Comparison of ENCODE assay signal across 10 cellular contexts in genomic region chr10:28503114-28503513, GRCh38.
DNase-seq lines count a peak whose midpoint lies in the region; ATAC-seq and TF ChIP-seq lines count a peak whose summit lies in the region.
"Had no signal": no experiment of that assay in that cellular context is flagged by ENCODE, and none has a peak within 500 bp of the region (broad histone marks: within the 10 kb centered on the region; RNA-seq: fewer than 3 reads in every experiment).

No MANE protein-coding gene starts in this region.

- no peak overlapping the region for H3K27ac ChIP-seq in KMS-11

- DNase-seq in AG20443 (ENCODE audit: low spot score) (peak; percentile 16), NCI-H774 (lab: John Stamatoyannopoulos, UW) (peak; percentile 57), fibroblast of mammary gland (ENCODE audit: low read depth) (peak; percentile 27), T1000 (lab: John Stamatoyannopoulos, UW) (no peak)
- no peak for DNase-seq in activated naive CD4-positive, alpha-beta T cell (lab: John Stamatoyannopoulos, UW)
- DNase-seq: CD4-positive, alpha-beta T cell; naive B cell had no signal

- H3K4me3 ChIP-seq in KMS-11 (IDR thresholded peaks at IDR 0.05; ENCODE audit: insufficient read depth, low read depth, low read length) (no peak overlapping the region), fibroblast of mammary gland (ENCODE audit: control insufficient read depth, low read depth, low read length) (no peak overlapping the region)

- H3K4me2 ChIP-seq in KMS-11, result peak overlapping the region; percentile 52; the same call in 1 of the 2 replicates

- H3K9ac ChIP-seq in KMS-11, result peak overlapping the region; percentile 48; the same call in 1 of the 2 replicates

- H3K79me2 ChIP-seq in KMS-11 (ENCODE audit: insufficient read depth, low read depth), result no peaks in the 10 kb centered on the region

- H3K27me3 ChIP-seq in KMS-11 (ENCODE audit: insufficient read depth, low read depth), result no peaks in the 10 kb centered on the region

- H4K20me1 ChIP-seq in KMS-11 (ENCODE audit: insufficient read depth), result no peaks in the 10 kb centered on the region

- H3K4me1 ChIP-seq in KMS-11 (ENCODE audit: low read depth, poor library complexity, severe bottlenecking), result peaks cover 9% of the 10 kb centered on the region

- ATAC-seq in activated CD4-positive, CD25-positive, alpha-beta regulatory T cell treated with anti-CD3 and anti-CD28 coated beads, Interleukin-2, amount 50 U/mL, for 24 hours, result no peak
- no peak for ATAC-seq in HG02981 (IDR thresholded peaks at IDR 0.05; ENCODE audit: unreplicated experiment)

- H3K36me3 ChIP-seq in KMS-11 (ENCODE audit: insufficient read depth), result no peaks in the 10 kb centered on the region

- peak overlapping the region; percentile 55; the same call in 1 of the 2 replicates for H2AFZ ChIP-seq in KMS-11 (ENCODE audit: low read depth)

- TF ChIP-seq CTCF in KMS-11 (conservative IDR thresholded peaks at IDR 0.05; ENCODE audit: low read depth, low read length), result no peak
- TF ChIP-seq CTCF in fibroblast of mammary gland (conservative IDR thresholded peaks at IDR 0.05; ENCODE audit: control insufficient read depth, insufficient read depth, low read depth, low read length), result no peak

Comparison
In these comparisons a context has a peak if more than half of its experiments do, and no peak if none do; other contexts are left out.
1. DNase-seq: peak in AG20443 (single experiment), NCI-H774 (single experiment) and fibroblast of mammary gland (single experiment); none in activated naive CD4-positive, alpha-beta T cell (0 of 4) and T1000 (single experiment).